Comparison of ENCODE assay signal across 1 cellular context in the genomic region with DNA sequence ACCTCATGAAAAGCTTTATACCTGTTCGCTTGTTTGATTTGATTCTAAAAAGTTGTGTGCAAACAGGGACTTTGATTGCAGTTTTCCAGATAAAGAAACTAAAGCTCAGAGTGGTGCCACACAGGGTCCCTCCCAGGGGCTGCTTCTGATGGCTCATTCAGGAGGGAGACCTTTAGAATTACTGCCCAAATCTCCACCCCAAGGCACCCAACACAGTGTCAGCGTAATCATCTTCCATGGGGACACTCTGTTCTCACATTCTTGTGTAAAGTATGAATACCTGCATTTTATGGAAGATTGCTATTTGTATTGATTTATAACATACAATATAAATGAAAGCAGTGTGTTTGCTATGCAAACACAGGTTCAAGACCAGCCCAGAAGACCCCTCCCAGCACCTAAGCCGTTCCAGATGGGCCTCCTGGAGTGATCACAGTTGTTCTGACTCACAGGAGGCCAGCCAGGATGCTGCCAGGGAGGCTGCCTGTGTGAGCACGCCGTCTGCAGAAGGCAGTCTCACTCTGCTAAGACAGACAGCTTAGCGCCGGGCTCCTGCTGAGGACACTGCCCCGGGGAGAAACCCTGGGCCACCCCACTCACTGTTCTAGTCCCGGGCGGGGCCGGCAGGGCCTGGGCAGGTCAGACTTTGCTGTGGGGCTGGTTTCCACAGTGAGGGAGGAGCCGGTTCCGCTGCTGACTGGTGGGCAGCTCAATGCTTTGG.
TF ChIP-seq lines count a peak whose summit lies in the region.

No MANE protein-coding gene starts in this region.

TF ChIP-seq in HCT116, 20 proteins besides CTCF, POLR2A, EP300 and RAD21 (continued from another document):
- peak; percentile 21 for TF ChIP-seq ZBTB33 (IDR thresholded peaks at IDR 0.05; ENCODE audit: extremely low read depth, insufficient replicate concordance, low read length)
- no peak for TF ChIP-seq ELF1 (IDR thresholded peaks at IDR 0.05; ENCODE audit: borderline replicate concordance, low read depth)
- TF ChIP-seq SRF (IDR thresholded peaks at IDR 0.05; ENCODE audit: low read depth): no peak
- TF ChIP-seq ATF3 (IDR thresholded peaks at IDR 0.05): no peak
- peak; percentile 74 for TF ChIP-seq MAX (IDR thresholded peaks at IDR 0.05)
- TF ChIP-seq CEBPB (IDR thresholded peaks at IDR 0.05; ENCODE audit: low read depth): no peak
- TF ChIP-seq CBX3 (IDR thresholded peaks at IDR 0.05; ENCODE audit: low read depth): peak; percentile 89; the same call in 1 of the 2 replicates
- TF ChIP-seq TCF7L2 (IDR thresholded peaks at IDR 0.05; ENCODE audit: borderline replicate concordance, extremely low read depth, insufficient read depth, insufficient read length): peak; percentile 33
- peak; percentile 73 for TF ChIP-seq JUND (IDR thresholded peaks at IDR 0.05)
- TF ChIP-seq SIN3A (IDR thresholded peaks at IDR 0.05; ENCODE audit: low read depth): peak; percentile 36; the same call in 1 of the 2 replicates
- TF ChIP-seq FOSL1 (IDR thresholded peaks at IDR 0.05; ENCODE audit: low read depth): peak; percentile 70
